ENCODE assay signal across 8 cellular contexts in the genomic region with DNA sequence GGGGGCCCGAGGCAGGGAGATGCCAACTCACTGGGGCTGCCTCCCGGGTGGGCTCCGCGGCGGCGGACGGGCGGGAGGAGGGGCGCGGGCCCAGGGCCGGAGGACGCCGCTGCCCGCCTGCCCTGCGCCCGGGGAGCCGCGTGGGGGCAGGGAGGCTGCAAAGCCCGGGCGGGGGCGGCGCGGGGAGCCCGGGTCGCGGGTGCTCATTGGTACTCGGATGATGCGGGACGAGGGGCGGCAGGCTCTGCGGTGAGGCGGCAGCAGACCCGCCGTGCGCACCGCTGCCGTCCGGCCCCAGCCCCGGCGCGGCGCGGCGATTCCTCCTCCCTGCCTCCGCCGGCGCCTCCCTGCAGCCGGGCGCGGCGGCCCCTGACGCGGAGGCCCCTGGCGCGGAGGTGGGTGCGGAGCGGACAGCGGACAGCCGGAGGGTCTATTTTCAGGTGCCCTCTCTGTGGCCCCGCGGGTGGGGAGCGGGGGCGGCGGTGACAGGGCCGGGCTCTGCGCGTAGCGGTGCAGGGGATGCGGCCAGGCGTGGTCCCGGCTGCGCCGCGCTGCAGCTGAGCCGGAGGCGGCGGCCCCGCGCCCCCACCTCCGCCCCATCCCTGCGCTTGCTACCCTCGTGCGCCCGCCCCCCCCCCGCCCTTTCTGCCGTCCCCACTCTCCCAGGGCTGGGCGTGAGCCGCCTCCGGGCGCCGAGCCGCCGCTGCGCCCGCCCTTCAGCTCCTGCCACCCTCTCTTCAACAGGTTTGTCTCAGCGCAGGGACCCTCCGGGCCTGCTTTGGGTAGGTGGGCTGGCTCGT. TPM values are rescaled to one million over a fixed set of nuclear protein-coding genes. Genes with fewer than 3 reads are reported as not detected.
A peak's percentile ranks its signal among the peaks of the same experiment; 100 is the strongest.
DNase-seq lines count a peak whose midpoint lies in the region; ATAC-seq, FAIRE-seq and TF ChIP-seq lines count a peak whose summit lies in the region.

No MANE protein-coding gene starts in this region.

- H4K91ac ChIP-seq in trophoblast cell (ENCODE audit: low read depth, low read length) = peak overlapping the region; percentile 85

- peak overlapping the region; percentile 87 for H3K4me2 ChIP-seq in trophoblast cell (ENCODE audit: low read length)

- no peak overlapping the region for H3K23ac ChIP-seq in trophoblast cell (ENCODE audit: low read length)

- FAIRE-seq in H54 (lab: Jason Lieb, UNC) = no peak

- intact Hi-C loops in heart right ventricle (cut with DNase I) = loop anchor here in 9 of 10 donors (5.0 to 10.0 kb wide), 13 partner anchors 34 to 252 kb away; a partner anchor contains a TSS

- peak overlapping the region; percentile 57 for H3K9ac ChIP-seq in trophoblast cell (ENCODE audit: low read length)

- 0 out of 2 replicates have a peak, but pooled peaks have one; percentile 3 for TF ChIP-seq POLR2A in H54 (IDR thresholded peaks at IDR 0.05; ENCODE audit: low read depth, low read length)

- peaks cover 18% of the 10 kb centered on the region for H3K79me1 ChIP-seq in trophoblast cell (ENCODE audit: low read length)

- WGBS in heart right ventricle, 2 donors = 0 to 1% methylated on average over 55 to 93 of the region's 98 CpGs
- no CpG with 5 or more reads among the region's 98 CpGs for WGBS in trophoblast cell (ENCODE audit: extremely low coverage, insufficient coverage, insufficient read length)

- H3K27ac ChIP-seq in heart right ventricle (peak overlapping the region; percentile 92 to 99 (median 98)), trophoblast cell (ENCODE audit: low read depth, low read length) (peak overlapping the region; percentile 71)

- H3K14ac ChIP-seq in trophoblast cell (ENCODE audit: low read length) = peak overlapping the region; percentile 94

- no peak overlapping the region for H3K27ac Mint-ChIP-seq in activated naive CD8-positive, alpha-beta T cell treated with anti-CD3 and anti-CD28 coated beads for 36 hours

- DNase-seq in ELF-1 (ENCODE audit: low read depth, low spot score) = peak; percentile 28
- peak; percentile 52 for DNase-seq in H54 (ENCODE audit: insufficient read length, low spot score)
- peak; percentile 81 for DNase-seq in NCI-H2227 (lab: John Stamatoyannopoulos, UW; ENCODE audit: unreplicated experiment)
- DNase-seq in activated naive CD8-positive, alpha-beta T cell treated with anti-CD3 and anti-CD28 coated beads for 36 hours = peak; percentile 31
- peak; percentile 32 to 50 for DNase-seq in heart right ventricle
- DNase-seq in trophoblast cell = peak in 1 of 2 donors; percentile 35
- no peak for DNase-seq in OCI-M2 (lab: John Stamatoyannopoulos, UW; ENCODE audit: unreplicated experiment)

- H3K36me3 Mint-ChIP-seq in activated naive CD8-positive, alpha-beta T cell treated with anti-CD3 and anti-CD28 coated beads for 36 hours = no peaks in the 10 kb centered on the region

- H3K9me3 Mint-ChIP-seq in activated naive CD8-positive, alpha-beta T cell treated with anti-CD3 and anti-CD28 coated beads for 36 hours = no peaks in the 10 kb centered on the region

- peaks cover 16% of the 10 kb centered on the region for H3K79me2 ChIP-seq in trophoblast cell (ENCODE audit: control insufficient read depth, insufficient read depth, low read length, poor library complexity)

- peak overlapping the region; percentile 55 to 87 (median 79) for H3K4me3 ChIP-seq in heart right ventricle
- peak overlapping the region; percentile 92 for H3K4me3 ChIP-seq in trophoblast cell (ENCODE audit: low read depth, low read length)

- peaks cover 0 to 8% (median 0%) of the 10 kb centered on the region in 9 donors for H3K36me3 ChIP-seq in heart right ventricle
- H3K36me3 ChIP-seq in trophoblast cell (ENCODE audit: control insufficient read depth in 1 of 2, insufficient read depth in 2 of 2, low read length in 2 of 2) = no peaks in the 10 kb centered on the region

- H4K8ac ChIP-seq in trophoblast cell (ENCODE audit: low read depth, low read length) = peak overlapping the region; percentile 23

- H3K4me1 ChIP-seq in heart right ventricle = peaks cover 7 to 54% (median 44%) of the 10 kb centered on the region in 9 donors
- H3K4me1 ChIP-seq in trophoblast cell (ENCODE audit: control insufficient read depth in 1 of 2, insufficient read depth in 2 of 2, low read length in 2 of 2) = peaks cover 9 to 10% of the 10 kb centered on the region in 2 experiments

- ATAC-seq in heart right ventricle (peak; percentile 20 to 72 (median 37)), HG03039 (IDR thresholded peaks at IDR 0.05; ENCODE audit: unreplicated experiment) (no peak)

- peak overlapping the region; percentile 68 for H2BK5ac ChIP-seq in trophoblast cell (ENCODE audit: low read depth, low read length, poor library complexity)

- H2AFZ ChIP-seq in trophoblast cell (ENCODE audit: insufficient read depth, low read length, poor library complexity) = peak overlapping the region; percentile 82

- H3K4me1 Mint-ChIP-seq in activated naive CD8-positive, alpha-beta T cell treated with anti-CD3 and anti-CD28 coated beads for 36 hours = peaks cover 11% of the 10 kb centered on the region

- H3K9me3 ChIP-seq in heart right ventricle = no peaks in the 10 kb centered on the region
- H3K9me3 ChIP-seq in trophoblast cell (ENCODE audit: insufficient read depth, low read depth, low read length) = no peaks in the 10 kb centered on the region

- H4K12ac ChIP-seq in trophoblast cell (ENCODE audit: low read depth, low read length) = peak overlapping the region; percentile 60

- peak overlapping the region; percentile 89 for H3K4ac ChIP-seq in trophoblast cell (ENCODE audit: low read depth, low read length)

- peaks cover 64% of the 10 kb centered on the region for H3K27me3 Mint-ChIP-seq in activated naive CD8-positive, alpha-beta T cell treated with anti-CD3 and anti-CD28 coated beads for 36 hours

- H3K18ac ChIP-seq in trophoblast cell (ENCODE audit: low read length) = peak overlapping the region; percentile 95

- peak overlapping the region; percentile 76 for H3K4me3 Mint-ChIP-seq in activated naive CD8-positive, alpha-beta T cell treated with anti-CD3 and anti-CD28 coated beads for 36 hours

- H3K27me3 ChIP-seq in heart right ventricle (peaks cover 0 to 52% (median 0%) of the 10 kb centered on the region in 7 donors), trophoblast cell (ENCODE audit: insufficient read depth, low read length) (no peaks in the 10 kb centered on the region)

- TF ChIP-seq CTCF in heart right ventricle (IDR thresholded peaks at IDR 0.05) = no peak

- no peak overlapping the region for H2AK5ac ChIP-seq in trophoblast cell (ENCODE audit: low read length)

- H2BK12ac ChIP-seq in trophoblast cell (ENCODE audit: low read length) = peak overlapping the region; percentile 71

- H2BK120ac ChIP-seq in trophoblast cell (ENCODE audit: insufficient read depth, low read length, poor library complexity) = peak overlapping the region; percentile 54

RNA-seq across cellular contexts. Expression of a gene that starts 0.6 kb away (rescaled TPM):
- 10 to 100 TPM; 87.0 to 88.3 TPM for total RNA-seq in activated naive CD8-positive, alpha-beta T cell treated with anti-CD3 and anti-CD28 coated beads for 36 hours
- total RNA-seq in heart right ventricle = 100 to 1,000 TPM; 366 to 643 (median 507) TPM
- polyA plus RNA-seq in heart right ventricle = 100 to 1,000 TPM in 1 of 2 donors, 10 to 100 TPM in 1; 91.1 to 142 TPM
- polyA plus RNA-seq in trophoblast cell (2013) = 86.0 and 88.0 TPM in 2 replicates

Comparison
In these comparisons a context has a peak if more than half of its experiments do, and no peak if none do; other contexts are left out.
1. RNA of a gene that starts 0.6 kb away (total RNA-seq): 366 to 643 TPM in heart right ventricle; 87.0 to 88.3 TPM in activated naive CD8-positive, alpha-beta T cell treated with anti-CD3 and anti-CD28 coated beads for 36 hours; every median in the first group is over 4 times any median in the second.